In genomic region chr10:52064084-52064845, GRCh38 we compare ENCODE assay signal across 19 cellular contexts.
DNase-seq lines count a peak whose midpoint lies in the region; ATAC-seq, FAIRE-seq and TF ChIP-seq lines count a peak whose summit lies in the region.
"Had no signal": no experiment of that assay in that cellular context is flagged by ENCODE, and none has a peak within 500 bp of the region (broad histone marks: within the 10 kb centered on the region; RNA-seq: fewer than 3 reads in every experiment).

No MANE protein-coding gene starts in this region.

- peaks cover 0 to 8% (median 0%) of the 10 kb centered on the region in 12 donors for H3K4me1 ChIP-seq in heart left ventricle
- no peaks in the 10 kb centered on the region for H3K4me1 ChIP-seq in right atrium auricular region
- no peaks in the 10 kb centered on the region for H3K4me1 ChIP-seq in kidney (ENCODE audit: control insufficient read depth in 1 of 2, insufficient read depth in 1 of 2, low read depth in 1 of 2, low read length in 2 of 2)
- no peaks in the 10 kb centered on the region for H3K4me1 ChIP-seq in gastroesophageal sphincter
- H3K4me1 ChIP-seq: A549 had no signal

- H3K9ac ChIP-seq in kidney (ENCODE audit: low read length in 2 of 2): no peak overlapping the region

- no peak for FAIRE-seq in kidney (lab: Jason Lieb, UNC)
- FAIRE-seq: A549, GM12891 had no signal

- no peaks in the 10 kb centered on the region for H3K36me3 Mint-ChIP-seq in stimulated activated memory B cell treated with anti-CD40 and anti-IgM and Interleukin-4, amounts not matched to agents 10 μg/mL and 1 μg/mL and 100 μg/mL, for 72 hours
- no peaks in the 10 kb centered on the region for H3K36me3 Mint-ChIP-seq in Calu3 (ENCODE audit: insufficient read depth, unreplicated experiment)

- no peaks in the 10 kb centered on the region for H3K9me3 ChIP-seq in heart left ventricle
- H3K9me3 ChIP-seq in right atrium auricular region: no peaks in the 10 kb centered on the region
- no peaks in the 10 kb centered on the region for H3K9me3 ChIP-seq in kidney (ENCODE audit: control insufficient read depth in 1 of 2, low read length in 2 of 2)
- H3K9me3 ChIP-seq in gastroesophageal sphincter: no peaks in the 10 kb centered on the region
- H3K9me3 ChIP-seq: A549 had no signal

- no peak for TF ChIP-seq EP300 in gastroesophageal sphincter (IDR thresholded peaks at IDR 0.05)

- H3K4me3 ChIP-seq in heart left ventricle: no peak overlapping the region
- H3K4me3 ChIP-seq in right atrium auricular region: no peak overlapping the region
- no peak overlapping the region for H3K4me3 ChIP-seq in kidney (ENCODE audit: low read length in 2 of 2)
- no peak overlapping the region for H3K4me3 ChIP-seq in gastroesophageal sphincter
- H3K4me3 ChIP-seq: A549 had no signal

- no peak overlapping the region for H3K4me3 Mint-ChIP-seq in stimulated activated memory B cell treated with anti-CD40 and anti-IgM and Interleukin-4, amounts not matched to agents 10 μg/mL and 1 μg/mL and 100 μg/mL, for 72 hours
- H3K4me3 Mint-ChIP-seq in Calu3 (ENCODE audit: low read depth, unreplicated experiment): no peak overlapping the region
- H3K4me3 Mint-ChIP-seq: CD4-positive, alpha-beta T cell had no signal

- H3K27me3 ChIP-seq in heart left ventricle (no peaks in the 10 kb centered on the region), right atrium auricular region (no peaks in the 10 kb centered on the region), gastroesophageal sphincter (no peaks in the 10 kb centered on the region)

- BruUV-seq in Calu3 (replicated peaks; lab: Mats Ljungman, UMichigan): no TSS peak

- no peaks in the 10 kb centered on the region for H3K4me1 Mint-ChIP-seq in stimulated activated memory B cell treated with anti-CD40 and anti-IgM and Interleukin-4, amounts not matched to agents 10 μg/mL and 1 μg/mL and 100 μg/mL, for 72 hours
- H3K4me1 Mint-ChIP-seq in Calu3 (ENCODE audit: low read depth, unreplicated experiment): no peaks in the 10 kb centered on the region

- CTCF ChIA-PET in Calu3 (lab: Charles Lee): no interaction called here

- no peaks in the 10 kb centered on the region for H3K27me3 Mint-ChIP-seq in stimulated activated memory B cell treated with anti-CD40 and anti-IgM and Interleukin-4, amounts not matched to agents 10 μg/mL and 1 μg/mL and 100 μg/mL, for 72 hours
- no peaks in the 10 kb centered on the region for H3K27me3 Mint-ChIP-seq in Calu3 (ENCODE audit: unreplicated experiment)
- H3K27me3 Mint-ChIP-seq: CD4-positive, alpha-beta T cell had no signal

- H3K27ac ChIP-seq in heart left ventricle (no peak overlapping the region), right atrium auricular region (no peak overlapping the region), kidney (ENCODE audit: low read depth in 2 of 2, low read length in 2 of 2) (no peak overlapping the region), gastroesophageal sphincter (no peak overlapping the region)
- H3K27ac ChIP-seq: A549 had no signal

- intact Hi-C loops in heart left ventricle (cut with DNase I): no loop called here
- intact Hi-C loops in kidney (cut with DNase I): no loop called here
- intact Hi-C loops in Calu3 (cut with micrococcal nuclease; ENCODE audit: unreplicated experiment): no loop called here

- peak in 4 of 5 donors; percentile 21 to 58 (median 38) for DNase-seq in heart left ventricle
- DNase-seq in right atrium auricular region (ENCODE audit: low spot score): no peak
- peak; percentile 27 for DNase-seq in kidney
- DNase-seq in Calu3: no peak
- no peak for DNase-seq in DMS153 treated with DMSO at 0.1 percent for 48 hours (lab: John Stamatoyannopoulos, UW; ENCODE audit: unreplicated experiment)
- DNase-seq: CD4-positive, alpha-beta T cell; DMS53; EL; KBM-7; NCI-H1105 treated with DMSO at 0.1 percent for 48 hours; NCI-H1694; NCI-H2081 treated with DMSO at 0.1 percent for 48 hours; NCI-H510A; NCI-H82; OCI-M1 had no signal

- H3K36me3 ChIP-seq in heart left ventricle (peaks cover 0 to 7% (median 0%) of the 10 kb centered on the region in 9 donors), right atrium auricular region (no peaks in the 10 kb centered on the region), kidney (ENCODE audit: control insufficient read depth in 1 of 2, insufficient read depth in 2 of 2, low read length in 2 of 2) (no peaks in the 10 kb centered on the region), gastroesophageal sphincter (peaks cover 0 to 4% of the 10 kb centered on the region in 2 donors)

- ATAC-seq in heart left ventricle (peak in 3 of 4 donors; percentile 62 to 94 (median 64)), gastroesophageal sphincter (no peak)
- peak; percentile 48 for ATAC-seq in stimulated activated memory B cell treated with anti-CD40 and anti-IgM and Interleukin-4, amounts not matched to agents 10 μg/mL and 1 μg/mL and 100 μg/mL, for 72 hours

- TF ChIP-seq CTCF in heart left ventricle (IDR thresholded peaks at IDR 0.05) (no peak), right atrium auricular region (IDR thresholded peaks at IDR 0.05) (no peak), kidney (IDR thresholded peaks at IDR 0.05; ENCODE audit: borderline replicate concordance, extremely low read depth, insufficient read depth) (no peak), Calu3 (IDR thresholded peaks at IDR 0.05; ENCODE audit: unreplicated experiment) (no peak), gastroesophageal sphincter (IDR thresholded peaks at IDR 0.05) (no peak)

- no peak for TF ChIP-seq POLR2A in heart left ventricle (IDR thresholded peaks at IDR 0.05)
- TF ChIP-seq POLR2A in gastroesophageal sphincter (IDR thresholded peaks at IDR 0.05): no peak

- 62 to 83% (median 73%) methylated on average over 2 to 9 of the region's 9 CpGs for WGBS in heart left ventricle, 4 donors
- no CpG with 5 or more reads among the region's 9 CpGs for WGBS in gastroesophageal sphincter (ENCODE audit: low coverage in 1 of 2), 2 donors

- no peaks in the 10 kb centered on the region for H3K9me3 Mint-ChIP-seq in stimulated activated memory B cell treated with anti-CD40 and anti-IgM and Interleukin-4, amounts not matched to agents 10 μg/mL and 1 μg/mL and 100 μg/mL, for 72 hours
- H3K9me3 Mint-ChIP-seq in Calu3 (ENCODE audit: low read depth, unreplicated experiment): no peaks in the 10 kb centered on the region

- H3K27ac Mint-ChIP-seq in stimulated activated memory B cell treated with anti-CD40 and anti-IgM and Interleukin-4, amounts not matched to agents 10 μg/mL and 1 μg/mL and 100 μg/mL, for 72 hours: no peak overlapping the region
- H3K27ac Mint-ChIP-seq in Calu3 (ENCODE audit: unreplicated experiment): no peak overlapping the region
- H3K27ac Mint-ChIP-seq: CD4-positive, alpha-beta T cell had no signal

Comparison
In these comparisons a context has a peak if more than half of its experiments do, and no peak if none do; other contexts are left out.
1. DNase-seq: peak in heart left ventricle (4 of 5) and kidney (single experiment); none in right atrium auricular region (single experiment), Calu3 (single experiment) and DMS153 treated with DMSO at 0.1 percent for 48 hours (single experiment).